9 cellular contexts compared by ENCODE assay signal in genomic region chr10:454860-455259, GRCh38.
DNase-seq lines count a peak whose midpoint lies in the region; ATAC-seq and TF ChIP-seq lines count a peak whose summit lies in the region.
"Had no signal": no experiment of that assay in that cellular context is flagged by ENCODE, and none has a peak within 500 bp of the region (broad histone marks: within the 10 kb centered on the region; RNA-seq: fewer than 3 reads in every experiment).

No MANE protein-coding gene starts in this region.

- no peak for TF ChIP-seq RAD21 in HCT116 (IDR thresholded peaks at IDR 0.05; ENCODE audit: low read depth)

- H3K9me3 ChIP-seq in HCT116 (ENCODE audit: control insufficient read depth in 1 of 2, insufficient read depth in 1 of 2, low read depth in 1 of 2, low read length in 2 of 2) (no peaks in the 10 kb centered on the region), T-helper 17 cell (ENCODE audit: control insufficient read depth, low read length, poor library complexity, severe bottlenecking) (no peaks in the 10 kb centered on the region)

- H3K36me3 Mint-ChIP-seq in T-helper 17 cell (ENCODE audit: low read depth): peaks cover 4% of the 10 kb centered on the region
- H3K36me3 Mint-ChIP-seq: stimulated activated naive B cell treated with anti-CD40 and anti-IgM and Interleukin-4, amounts not matched to agents 10 μg/mL and 1 μg/mL and 100 μg/mL, for 72 hours had no signal

- POLR2A ChIA-PET in HCT116 (lab: Charles Lee): no interaction called here

- H3K9ac ChIP-seq in HCT116 (ENCODE audit: low read length): peak overlapping the region; percentile 13; the same call in 1 of the 2 replicates

- no peaks in the 10 kb centered on the region for H3K36me3 ChIP-seq in HCT116 (ENCODE audit: control insufficient read depth in 1 of 2, insufficient read depth in 2 of 2, low read length in 2 of 2)

- intact Hi-C loops in HCT116 (cut with micrococcal nuclease): no loop called here

- peak overlapping the region; percentile 32; the same call in 1 of the 2 replicates for H3K27ac ChIP-seq in HCT116 (ENCODE audit: low read depth, low read length)

- H3K27me3 ChIP-seq in HCT116 (ENCODE audit: insufficient read depth, low read length): no peaks in the 10 kb centered on the region

- TF ChIP-seq POLR2A in HCT116 (IDR thresholded peaks at IDR 0.05; ENCODE audit: borderline replicate concordance, extremely low read depth, insufficient read depth, insufficient read length): no peak

- H2AFZ ChIP-seq in HCT116 (ENCODE audit: low read depth, low read length, poor library complexity, severe bottlenecking): no peak overlapping the region

- ATAC-seq in HCT116 (peak; percentile 99), T-helper 17 cell (no peak), GM18909 (IDR thresholded peaks at IDR 0.05; ENCODE audit: poor library complexity, unreplicated experiment) (no peak), HG02588 (IDR thresholded peaks at IDR 0.05; ENCODE audit: unreplicated experiment) (no peak)
- ATAC-seq: stimulated activated naive B cell treated with anti-CD40 and anti-IgM and Interleukin-4, amounts not matched to agents 10 μg/mL and 1 μg/mL and 100 μg/mL, for 72 hours had no signal

- RAD21 ChIA-PET in HCT116 (lab: Charles Lee; ENCODE audit: low non-redundant PET in 1 of 2, low total read pairs in 2 of 2, uncharacterized antibody in 2 of 2, unreplicated experiment in 2 of 2): no interaction called here

- H3K4me3 ChIP-seq in HCT116 (replicated peaks in 1 of 2; ENCODE audit: low read depth in 1 of 2, low read length in 2 of 2): no peak overlapping the region

- no peaks in the 10 kb centered on the region for H3K79me2 ChIP-seq in HCT116 (ENCODE audit: insufficient read depth, low read length)

- peaks cover 11% of the 10 kb centered on the region in 2 experiments for H3K4me1 ChIP-seq in HCT116 (ENCODE audit: control insufficient read depth in 1 of 2, insufficient read depth in 2 of 2, low read length in 2 of 2)

- TF ChIP-seq CTCF in HCT116 (IDR thresholded peaks at IDR 0.05 in 2 of 3, conservative IDR thresholded peaks at IDR 0.05 in 1 of 3; ENCODE audit: borderline replicate concordance in 1 of 3, insufficient read depth in 1 of 3, low read depth in 2 of 3, low read length in 2 of 3): no peak

- H3K27ac Mint-ChIP-seq in T-helper 17 cell: peak overlapping the region; percentile 56
- H3K27ac Mint-ChIP-seq: mesothelial cell of epicardium; stimulated activated naive B cell treated with anti-CD40 and anti-IgM and Interleukin-4, amounts not matched to agents 10 μg/mL and 1 μg/mL and 100 μg/mL, for 72 hours had no signal

- DNase-seq in HCT116 (ENCODE audit: low read depth, low spot score): peak; percentile 68
- DNase-seq in T-helper 17 cell: no peak
- peak; percentile 25 for DNase-seq in glomerular endothelial cell (ENCODE audit: extremely low read depth, low read depth, low spot score)
- peak; percentile 50 for DNase-seq in smooth muscle cell of the brain vasculature (ENCODE audit: low read depth, low spot score)
- DNase-seq in HuH-7.5 (ENCODE audit: low spot score): no peak
- DNase-seq: stimulated activated naive B cell treated with anti-CD40 and anti-IgM and Interleukin-4, amounts not matched to agents 10 μg/mL and 1 μg/mL and 100 μg/mL, for 72 hours had no signal

- no peaks in the 10 kb centered on the region for H3K27me3 Mint-ChIP-seq in T-helper 17 cell

- H3K9me2 ChIP-seq in HCT116 (ENCODE audit: insufficient read depth): no peaks in the 10 kb centered on the region

- CTCF ChIA-PET in HCT116 (lab: Charles Lee): no interaction called here

- no peaks in the 10 kb centered on the region for H4K20me1 ChIP-seq in HCT116 (ENCODE audit: insufficient read depth)

- peak overlapping the region; percentile 48 for H3K4me2 ChIP-seq in HCT116 (ENCODE audit: low read length)

- H3K4me1 Mint-ChIP-seq in T-helper 17 cell: peaks cover 28% of the 10 kb centered on the region

- no TSS peak for BruUV-seq in HCT116 (replicated peaks; lab: Mats Ljungman, UMichigan)

- H3K4me3 Mint-ChIP-seq in T-helper 17 cell: no peak overlapping the region
- H3K4me3 Mint-ChIP-seq: mesothelial cell of epicardium; stimulated activated naive B cell treated with anti-CD40 and anti-IgM and Interleukin-4, amounts not matched to agents 10 μg/mL and 1 μg/mL and 100 μg/mL, for 72 hours had no signal

TF ChIP-seq in HCT116, 20 proteins besides CTCF, POLR2A, EP300 and RAD21:
- no peak for TF ChIP-seq ZNF274 (IDR thresholded peaks at IDR 0.05; ENCODE audit: low read depth, low read length)
- no peak for TF ChIP-seq EZH2 (IDR thresholded peaks at IDR 0.05)
- peak; percentile 77 for TF ChIP-seq JUND (IDR thresholded peaks at IDR 0.05)
- peak; percentile 45 for TF ChIP-seq SP1 (IDR thresholded peaks at IDR 0.05; ENCODE audit: low read depth)
- TF ChIP-seq CBX3 (IDR thresholded peaks at IDR 0.05; ENCODE audit: low read depth): peak; percentile 60; the same call in 1 of the 2 replicates
- peak; percentile 69 for TF ChIP-seq FOSL1 (IDR thresholded peaks at IDR 0.05; ENCODE audit: low read depth)
- no peak for TF ChIP-seq SIN3A (IDR thresholded peaks at IDR 0.05; ENCODE audit: low read depth)
TF ChIP-seq in HCT116: peak in this region for 4.

Comparison
In these comparisons a context has a peak if more than half of its experiments do, and no peak if none do; other contexts are left out.
1. DNase-seq: peak in HCT116 (single experiment), glomerular endothelial cell (single experiment) and smooth muscle cell of the brain vasculature (single experiment); none in T-helper 17 cell (0 of 3) and HuH-7.5 (single experiment).